18 cellular contexts compared by ENCODE assay signal in the genomic region with DNA sequence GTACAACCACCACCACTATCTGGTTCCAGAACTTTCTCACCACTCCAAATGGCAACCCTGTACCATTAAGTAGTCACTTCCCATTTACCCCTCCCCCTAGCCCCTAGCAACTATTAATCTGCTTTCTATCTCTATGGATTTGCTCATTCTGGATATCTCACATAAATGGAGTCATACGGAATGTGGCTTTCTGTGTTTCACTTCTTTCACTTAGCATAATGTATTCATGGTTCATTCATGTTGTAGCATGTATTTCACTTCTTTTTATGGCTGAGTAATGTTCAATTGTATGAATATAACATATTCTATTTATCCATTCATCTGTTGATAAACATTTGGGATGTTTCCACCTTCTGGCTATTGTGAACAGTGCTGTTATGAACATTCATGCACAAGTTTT.
DNase-seq lines count a peak whose midpoint lies in the region; ATAC-seq, FAIRE-seq and TF ChIP-seq lines count a peak whose summit lies in the region.
"Had no signal": no experiment of that assay in that cellular context is flagged by ENCODE, and none has a peak within 500 bp of the region (broad histone marks: within the 10 kb centered on the region; RNA-seq: fewer than 3 reads in every experiment).

No MANE protein-coding gene starts in this region.

- H3K4me3 ChIP-seq in bronchial epithelial cell (ENCODE audit: low read depth, low read length) (no peak overlapping the region), keratinocyte (ENCODE audit: control insufficient read depth in 2 of 3, extremely low read depth in 1 of 3, insufficient read depth in 2 of 3, low read depth in 1 of 3, low read length in 3 of 3) (no peak overlapping the region), transverse colon (no peak overlapping the region)
- H3K4me3 ChIP-seq: BLaER1, GM23248, HAP-1 had no signal

- FAIRE-seq in bronchial epithelial cell (lab: Jason Lieb, UNC) (no peak), keratinocyte (lab: Jason Lieb, UNC) (no peak)
- FAIRE-seq: GM19239, HepG2 had no signal

- H3K4me3 Mint-ChIP-seq in activated CD4-positive, alpha-beta memory T cell treated with anti-CD3 and anti-CD28 coated beads, Interleukin-2, amount 10 ng/mL, durations not matched to agents 7 days and 5 days, result no peak overlapping the region
- no peak overlapping the region for H3K4me3 Mint-ChIP-seq in activated CD4-positive, alpha-beta memory T cell treated with anti-CD3 and anti-CD28 coated beads for 36 hours
- no peak overlapping the region for H3K4me3 Mint-ChIP-seq in T-helper 2 cell treated with Interferon-gamma antibody and Interleukin-4, amounts not matched to agents 5 μg/mL and 100 μg/mL, for 36 hours
- H3K4me3 Mint-ChIP-seq: CD14-positive monocyte; CD4-positive, alpha-beta memory T cell; IgD-negative memory B cell had no signal

- dilution Hi-C loops in keratinocyte (cut with MboI; ENCODE audit: extremely low pct_ligation_motif_present, low sequenced_read_pairs), result no loop called here

- no peak for DNase-seq in activated CD4-positive, alpha-beta memory T cell treated with anti-CD3 and anti-CD28 coated beads, Interleukin-2, amount 10 ng/mL, durations not matched to agents 7 days and 5 days
- no peak for DNase-seq in activated CD4-positive, alpha-beta memory T cell treated with anti-CD3 and anti-CD28 coated beads for 36 hours
- DNase-seq in bronchial epithelial cell (ENCODE audit: low read depth) (peak; percentile 69), keratinocyte (ENCODE audit: low read depth, low spot score) (no peak), transverse colon (no peak)
- DNase-seq in T-helper 2 cell treated with Interferon-gamma antibody and Interleukin-4, amounts not matched to agents 5 μg/mL and 100 μg/mL, for 36 hours (ENCODE audit: low spot score), result no peak
- DNase-seq: CD4-positive, alpha-beta memory T cell; DMS79 treated with DMSO at 0.1 percent for 48 hours; GF-D8; GM23248 had no signal

- peaks cover 9% of the 10 kb centered on the region for H3K4me1 Mint-ChIP-seq in activated CD4-positive, alpha-beta memory T cell treated with anti-CD3 and anti-CD28 coated beads, Interleukin-2, amount 10 ng/mL, durations not matched to agents 7 days and 5 days
- peaks cover 23% of the 10 kb centered on the region for H3K4me1 Mint-ChIP-seq in activated CD4-positive, alpha-beta memory T cell treated with anti-CD3 and anti-CD28 coated beads for 36 hours (ENCODE audit: low read depth)
- H3K4me1 Mint-ChIP-seq in T-helper 2 cell treated with Interferon-gamma antibody and Interleukin-4, amounts not matched to agents 5 μg/mL and 100 μg/mL, for 36 hours (ENCODE audit: low read depth), result peaks cover 5% of the 10 kb centered on the region

- POLR2A ChIA-PET in activated CD4-positive, alpha-beta memory T cell treated with anti-CD3 and anti-CD28 coated beads, Interleukin-2, amount 10 ng/mL, durations not matched to agents 7 days and 5 days (lab: Charles Lee), result no interaction called here
- POLR2A ChIA-PET in activated CD4-positive, alpha-beta memory T cell treated with anti-CD3 and anti-CD28 coated beads for 36 hours (lab: Charles Lee), result no interaction called here

- H3K9me3 Mint-ChIP-seq in activated CD4-positive, alpha-beta memory T cell treated with anti-CD3 and anti-CD28 coated beads, Interleukin-2, amount 10 ng/mL, durations not matched to agents 7 days and 5 days, result no peaks in the 10 kb centered on the region
- H3K9me3 Mint-ChIP-seq in activated CD4-positive, alpha-beta memory T cell treated with anti-CD3 and anti-CD28 coated beads for 36 hours, result no peaks in the 10 kb centered on the region
- no peaks in the 10 kb centered on the region for H3K9me3 Mint-ChIP-seq in T-helper 2 cell treated with Interferon-gamma antibody and Interleukin-4, amounts not matched to agents 5 μg/mL and 100 μg/mL, for 36 hours
- H3K9me3 Mint-ChIP-seq: CD14-positive monocyte, IgD-negative memory B cell had no signal

- WGBS in transverse colon (ENCODE audit: low coverage in 1 of 2), 2 donors, result 87% methylated on average over 1 of the region's 1 CpG; no CpG with 5 or more reads in 1 of the 2 donors

- H3K4me1 ChIP-seq in keratinocyte (ENCODE audit: control insufficient read depth, extremely low read depth, insufficient read depth, low read length) (peaks cover 27% of the 10 kb centered on the region), transverse colon (peaks cover 0 to 2% (median 0%) of the 10 kb centered on the region in 4 donors)

- H3K79me2 ChIP-seq in keratinocyte (ENCODE audit: control insufficient read depth, insufficient read depth, low read length), result no peaks in the 10 kb centered on the region

- in situ Hi-C loops in transverse colon (cut with MboI; ENCODE audit: low pct_ligation_motif_present in 1 of 4, low pct_unique_long_range_greater_than_20kb in 1 of 4, low sequenced_read_pairs in 3 of 4), result no loop called here

- H3K27ac Mint-ChIP-seq in activated CD4-positive, alpha-beta memory T cell treated with anti-CD3 and anti-CD28 coated beads, Interleukin-2, amount 10 ng/mL, durations not matched to agents 7 days and 5 days, result peak overlapping the region; percentile 45
- no peak overlapping the region for H3K27ac Mint-ChIP-seq in activated CD4-positive, alpha-beta memory T cell treated with anti-CD3 and anti-CD28 coated beads for 36 hours
- no peak overlapping the region for H3K27ac Mint-ChIP-seq in T-helper 2 cell treated with Interferon-gamma antibody and Interleukin-4, amounts not matched to agents 5 μg/mL and 100 μg/mL, for 36 hours
- H3K27ac Mint-ChIP-seq: CD14-positive monocyte; CD4-positive, alpha-beta memory T cell; IgD-negative memory B cell had no signal

- no peak for TF ChIP-seq EP300 in transverse colon (IDR thresholded peaks at IDR 0.05; ENCODE audit: low read depth)

- H3K36me3 ChIP-seq in bronchial epithelial cell (ENCODE audit: control insufficient read depth, insufficient read depth, low read length) (no peaks in the 10 kb centered on the region), keratinocyte (ENCODE audit: control insufficient read depth in 2 of 2, extremely low read depth in 1 of 2, insufficient read depth in 2 of 2, low read length in 2 of 2) (no peaks in the 10 kb centered on the region), transverse colon (no peaks in the 10 kb centered on the region)
- H3K36me3 ChIP-seq: BLaER1, HAP-1 had no signal

- no peak for ATAC-seq in GM19351 (IDR thresholded peaks at IDR 0.05; ENCODE audit: unreplicated experiment)
- ATAC-seq: HepG2 had no signal

- no peak overlapping the region for H3K9ac ChIP-seq in keratinocyte (ENCODE audit: control insufficient read depth, extremely low read depth, insufficient read depth, low read length)
- H3K9ac ChIP-seq: BLaER1, GM23248 had no signal

- H3K9me1 ChIP-seq in keratinocyte (ENCODE audit: control insufficient read depth, extremely low read depth, insufficient read depth, low read length), result no peaks in the 10 kb centered on the region

- peaks cover 12% of the 10 kb centered on the region for H3K36me3 Mint-ChIP-seq in activated CD4-positive, alpha-beta memory T cell treated with anti-CD3 and anti-CD28 coated beads, Interleukin-2, amount 10 ng/mL, durations not matched to agents 7 days and 5 days (ENCODE audit: low read depth)
- H3K36me3 Mint-ChIP-seq in activated CD4-positive, alpha-beta memory T cell treated with anti-CD3 and anti-CD28 coated beads for 36 hours, result peaks cover 2% of the 10 kb centered on the region
- H3K36me3 Mint-ChIP-seq in T-helper 2 cell treated with Interferon-gamma antibody and Interleukin-4, amounts not matched to agents 5 μg/mL and 100 μg/mL, for 36 hours (ENCODE audit: low read depth), result no peaks in the 10 kb centered on the region

- H3K27me3 Mint-ChIP-seq in activated CD4-positive, alpha-beta memory T cell treated with anti-CD3 and anti-CD28 coated beads, Interleukin-2, amount 10 ng/mL, durations not matched to agents 7 days and 5 days, result no peaks in the 10 kb centered on the region
- H3K27me3 Mint-ChIP-seq in activated CD4-positive, alpha-beta memory T cell treated with anti-CD3 and anti-CD28 coated beads for 36 hours, result no peaks in the 10 kb centered on the region
- no peaks in the 10 kb centered on the region for H3K27me3 Mint-ChIP-seq in T-helper 2 cell treated with Interferon-gamma antibody and Interleukin-4, amounts not matched to agents 5 μg/mL and 100 μg/mL, for 36 hours (ENCODE audit: low read depth)
- H3K27me3 Mint-ChIP-seq: CD4-positive, alpha-beta memory T cell; IgD-negative memory B cell had no signal

- TF ChIP-seq POLR2A in transverse colon (IDR thresholded peaks at IDR 0.05), result no peak

- H3K9me3 ChIP-seq in keratinocyte (ENCODE audit: control insufficient read depth, low read depth, low read length) (no peaks in the 10 kb centered on the region), transverse colon (no peaks in the 10 kb centered on the region)
- H3K9me3 ChIP-seq: BLaER1, HAP-1 had no signal

- H4K20me1 ChIP-seq in keratinocyte (ENCODE audit: control insufficient read depth, extremely low read depth, insufficient read depth, low read length), result no peaks in the 10 kb centered on the region

- TF ChIP-seq CTCF in bronchial epithelial cell (IDR thresholded peaks at IDR 0.05; ENCODE audit: insufficient read depth, low read length, severe bottlenecking), result no peak
- TF ChIP-seq CTCF in keratinocyte (optimal IDR thresholded peaks at IDR 0.05 in 1 of 3, IDR thresholded peaks at IDR 0.05 in 1 of 3, conservative IDR thresholded peaks at IDR 0.05 in 1 of 3; ENCODE audit: extremely low read depth in 1 of 3, insufficient read depth in 2 of 3, low read length in 3 of 3), result no peak
- TF ChIP-seq CTCF in transverse colon (IDR thresholded peaks at IDR 0.05), result no peak

- no peaks in the 10 kb centered on the region for H3K27me3 ChIP-seq in bronchial epithelial cell (ENCODE audit: control insufficient read depth, insufficient read depth, low read length)
- no peaks in the 10 kb centered on the region for H3K27me3 ChIP-seq in keratinocyte (ENCODE audit: control insufficient read depth, extremely low read depth, insufficient read depth, low read length)
- no peaks in the 10 kb centered on the region for H3K27me3 ChIP-seq in transverse colon

- H3K27ac ChIP-seq in keratinocyte (ENCODE audit: control insufficient read depth, insufficient read depth, low read length), result peak overlapping the region; percentile 27
- H3K27ac ChIP-seq in transverse colon, result no peak overlapping the region
- H3K27ac ChIP-seq: 22Rv1, BLaER1, GM23248 had no signal

- no peak overlapping the region for H3K4me2 ChIP-seq in keratinocyte (ENCODE audit: control insufficient read depth, extremely low read depth, insufficient read depth, low read depth, low read length)
- H3K4me2 ChIP-seq: BLaER1 had no signal

- no peak overlapping the region for H2AFZ ChIP-seq in keratinocyte (ENCODE audit: control insufficient read depth, low read length)
- H2AFZ ChIP-seq: GM23248 had no signal

- CTCF ChIA-PET in activated CD4-positive, alpha-beta memory T cell treated with anti-CD3 and anti-CD28 coated beads, Interleukin-2, amount 10 ng/mL, durations not matched to agents 7 days and 5 days (lab: Charles Lee), result no interaction called here
- CTCF ChIA-PET in activated CD4-positive, alpha-beta memory T cell treated with anti-CD3 and anti-CD28 coated beads for 36 hours (lab: Charles Lee), result no interaction called here

- intact Hi-C loops in activated CD4-positive, alpha-beta memory T cell treated with anti-CD3 and anti-CD28 coated beads for 36 hours (cut with micrococcal nuclease), result no loop called here
- intact Hi-C loops in transverse colon (cut with DNase I; ENCODE audit: low total_unique reads), result no loop called here
